ENCODE assay signal across 20 cellular contexts in genomic region chr12:131273291-131273845, GRCh38.
DNase-seq lines count a peak whose midpoint lies in the region; ATAC-seq and TF ChIP-seq lines count a peak whose summit lies in the region.
"Had no signal": no experiment of that assay in that cellular context is flagged by ENCODE, and none has a peak within 500 bp of the region (broad histone marks: within the 10 kb centered on the region; RNA-seq: fewer than 3 reads in every experiment).

No MANE protein-coding gene starts in this region.

- peaks cover 14% of the 10 kb centered on the region for H3K27me3 Mint-ChIP-seq in chondrocyte (ENCODE audit: low read depth)

- H3K4me1 ChIP-seq in left ventricle myocardium inferior, result no peaks in the 10 kb centered on the region
- H3K4me1 ChIP-seq in colonic mucosa, result no peaks in the 10 kb centered on the region

- ATAC-seq in left ventricle myocardium superior (no peak), GM18502 (IDR thresholded peaks at IDR 0.05; ENCODE audit: poor library complexity, unreplicated experiment) (no peak)
- ATAC-seq: A549, HCT116, HepG2 had no signal

- intact Hi-C loops in left ventricle myocardium superior (cut with micrococcal nuclease) (no loop called here), left ventricle myocardium inferior (cut with micrococcal nuclease) (no loop called here), posterior vena cava (cut with DNase I) (no loop called here), colonic mucosa (cut with DNase I) (no loop called here)

- no peak for TF ChIP-seq CTCF in left ventricle myocardium inferior (IDR thresholded peaks at IDR 0.05; ENCODE audit: borderline replicate concordance)
- TF ChIP-seq CTCF in chondrocyte (IDR thresholded peaks at IDR 0.05), result no peak
- no peak for TF ChIP-seq CTCF in colonic mucosa (IDR thresholded peaks at IDR 0.05)
- no peak for TF ChIP-seq CTCF in GM10266 (IDR thresholded peaks at IDR 0.05; ENCODE audit: control insufficient read depth, insufficient read depth, low read depth, missing control alignments)

- H3K27me3 ChIP-seq in left ventricle myocardium inferior (ENCODE audit: low read depth) (peaks cover 17% of the 10 kb centered on the region), colonic mucosa (no peaks in the 10 kb centered on the region)
- H3K27me3 ChIP-seq: BLaER1 had no signal

- H3K9me3 Mint-ChIP-seq in chondrocyte (ENCODE audit: low read depth), result no peaks in the 10 kb centered on the region
- H3K9me3 Mint-ChIP-seq: CD14-positive monocyte; CD4-positive, alpha-beta memory T cell; IgD-negative memory B cell had no signal

- no peak overlapping the region for H3K27ac Mint-ChIP-seq in chondrocyte (ENCODE audit: unreplicated experiment)
- H3K27ac Mint-ChIP-seq: IgD-negative memory B cell had no signal

- H3K9me3 ChIP-seq in left ventricle myocardium inferior (replicated peaks) (no peaks in the 10 kb centered on the region), colonic mucosa (no peaks in the 10 kb centered on the region)
- H3K9me3 ChIP-seq: A549, BLaER1 had no signal

- H3K4me3 Mint-ChIP-seq in chondrocyte (ENCODE audit: unreplicated experiment), result no peak overlapping the region
- H3K4me3 Mint-ChIP-seq: CD14-positive monocyte; CD4-positive, alpha-beta memory T cell; IgD-negative memory B cell had no signal

- DNase-seq in left ventricle myocardium superior (peak; percentile 13), left ventricle myocardium inferior (no peak), chondrocyte (ENCODE audit: low spot score) (peak; percentile 41), posterior vena cava (ENCODE audit: low spot score) (peak; percentile 65), colonic mucosa (no peak), GM10266 (ENCODE audit: extremely low spot score) (no peak)
- DNase-seq: CD4-positive, alpha-beta memory T cell; DMS153; DMS79; GDM1; GOT3; H7 had no signal

- no peaks in the 10 kb centered on the region for H3K4me1 Mint-ChIP-seq in chondrocyte (ENCODE audit: low read depth)
- H3K4me1 Mint-ChIP-seq: CD14-positive monocyte, IgD-negative memory B cell had no signal

- H3K9ac ChIP-seq in colonic mucosa (ENCODE audit: low read depth in 2 of 2, low read length in 2 of 2), result no peak overlapping the region
- H3K9ac ChIP-seq: BLaER1 had no signal

- H3K27ac ChIP-seq in left ventricle myocardium inferior (replicated peaks), result no peak overlapping the region
- H3K27ac ChIP-seq in colonic mucosa, result no peak overlapping the region
- H3K27ac ChIP-seq: 22Rv1, A549, BLaER1 had no signal

- no peaks in the 10 kb centered on the region for H3K36me3 Mint-ChIP-seq in chondrocyte (ENCODE audit: low read depth)
- H3K36me3 Mint-ChIP-seq: CD14-positive monocyte; CD4-positive, alpha-beta memory T cell; IgD-negative memory B cell had no signal

- H3K36me3 ChIP-seq in left ventricle myocardium inferior (no peaks in the 10 kb centered on the region), colonic mucosa (no peaks in the 10 kb centered on the region)
- H3K36me3 ChIP-seq: BLaER1 had no signal

- no peak overlapping the region for H3K4me3 ChIP-seq in left ventricle myocardium inferior
- no peak overlapping the region for H3K4me3 ChIP-seq in colonic mucosa
- H3K4me3 ChIP-seq: A549, BLaER1 had no signal

Comparison
In these comparisons a context has a peak if more than half of its experiments do, and no peak if none do; other contexts are left out.
1. DNase-seq: peak in left ventricle myocardium superior (single experiment), chondrocyte (single experiment) and posterior vena cava (single experiment); none in left ventricle myocardium inferior (single experiment), colonic mucosa (single experiment) and GM10266 (single experiment).